Comparison of ENCODE assay signal across 17 cellular contexts in genomic region chr3:36416660-36417059, GRCh38. TPM values are rescaled to one million over a fixed set of nuclear protein-coding genes. Genes with fewer than 3 reads are reported as not detected.
DNase-seq lines count a peak whose midpoint lies in the region; ATAC-seq, FAIRE-seq and TF ChIP-seq lines count a peak whose summit lies in the region.
"Had no signal": no experiment of that assay in that cellular context is flagged by ENCODE, and none has a peak within 500 bp of the region (broad histone marks: within the 10 kb centered on the region; RNA-seq: fewer than 3 reads in every experiment).

No MANE protein-coding gene starts in this region.

- DNase-seq in DMS53 treated with DMSO at 0.1 percent for 48 hours (lab: John Stamatoyannopoulos, UW; ENCODE audit: unreplicated experiment) (peak; percentile 15), RCC 7860 (ENCODE audit: low spot score) (peak; percentile 26), fibroblast of the aortic adventitia (ENCODE audit: low read depth) (peak; percentile 12), myocyte (ENCODE audit: low read depth) (peak; percentile 5), AG08395 (ENCODE audit: low spot score) (no peak)
- DNase-seq in CD4-positive, alpha-beta T cell = no peak
- DNase-seq: ACHN; CD8-positive, alpha-beta T cell; DMS79; Kasumi-1; NCI-H1694 treated with DMSO at 0.1 percent for 48 hours; NCI-H2107; NCI-H2227 treated with DMSO at 0.1 percent for 48 hours; NCI-H748 treated with DMSO at 0.1 percent for 48 hours; Right ventricle myocardium superior had no signal

- no peak overlapping the region for H3K27ac Mint-ChIP-seq in CD4-positive, alpha-beta T cell
- H3K27ac Mint-ChIP-seq: CD8-positive, alpha-beta T cell had no signal

- CTCF ChIA-PET in CD4-positive, alpha-beta T cell (lab: Charles Lee) = no interaction called here

- H3K36me3 Mint-ChIP-seq in CD4-positive, alpha-beta T cell (ENCODE audit: low read depth) = no peaks in the 10 kb centered on the region
- H3K36me3 Mint-ChIP-seq: CD8-positive, alpha-beta T cell had no signal

- POLR2A ChIA-PET in CD4-positive, alpha-beta T cell (lab: Charles Lee) = no interaction called here

- H3K4me3 ChIP-seq in fibroblast of the aortic adventitia (ENCODE audit: low read depth, low read length) = no peak overlapping the region
- H3K4me3 ChIP-seq: BLaER1 treated with 17β-estradiol and CSF1 and Interleukin-3, amounts not matched to agents 10 nM and 100 nM had no signal

- H3K4me1 Mint-ChIP-seq in CD4-positive, alpha-beta T cell (ENCODE audit: low read depth) = no peaks in the 10 kb centered on the region

- intact Hi-C loops in CD4-positive, alpha-beta T cell (cut with DNase I, micrococcal nuclease) = no loop called here

- no peak for TF ChIP-seq CTCF in fibroblast of the aortic adventitia (IDR thresholded peaks at IDR 0.05; ENCODE audit: insufficient read depth, low read length)
- TF ChIP-seq CTCF in CD4-positive, alpha-beta T cell (IDR thresholded peaks at IDR 0.05) = no peak

- no peak overlapping the region for H3K4me3 Mint-ChIP-seq in CD4-positive, alpha-beta T cell
- H3K4me3 Mint-ChIP-seq: CD8-positive, alpha-beta T cell had no signal

- no peaks in the 10 kb centered on the region for H3K9me3 ChIP-seq in CD4-positive, alpha-beta T cell (ENCODE audit: control insufficient read depth, low read length)

- H3K27me3 Mint-ChIP-seq in CD4-positive, alpha-beta T cell = peaks cover 5% of the 10 kb centered on the region

- H3K27me3 ChIP-seq in CD4-positive, alpha-beta T cell (ENCODE audit: control insufficient read depth, insufficient read depth, low read length) = no peaks in the 10 kb centered on the region
- H3K27me3 ChIP-seq: BLaER1 treated with 17β-estradiol and CSF1 and Interleukin-3, amounts not matched to agents 10 nM and 100 nM had no signal

- peaks cover 2% of the 10 kb centered on the region for H3K9me3 Mint-ChIP-seq in CD4-positive, alpha-beta T cell

- FAIRE-seq in RCC 7860 (lab: Jason Lieb, UNC) = peak; percentile 47

- ATAC-seq in CD4-positive, alpha-beta T cell (ENCODE audit: poor library complexity) = no peak
- no peak for ATAC-seq in HG03045 (IDR thresholded peaks at IDR 0.05; ENCODE audit: unreplicated experiment)
- ATAC-seq: CD8-positive, alpha-beta T cell had no signal

- no peak overlapping the region for H3K27ac ChIP-seq in CD4-positive, alpha-beta T cell (ENCODE audit: low read depth, low read length)
- H3K27ac ChIP-seq: BLaER1 treated with 17β-estradiol and CSF1 and Interleukin-3, amounts not matched to agents 10 nM and 100 nM had no signal

RNA-seq across cellular contexts. Expression of gene STAC, which starts 36.4 kb away (rescaled TPM):
- total RNA-seq in fibroblast of the aortic adventitia (ENCODE audit: low replicate concordance) (2.1 and 14.8 TPM in 2 replicates), myocyte (0.21 and 0.32 TPM in 2 replicates)
- polyA plus RNA-seq in myocyte (2012) = 0.33 TPM
- total RNA-seq in CD4-positive, alpha-beta T cell = not detected
- total RNA-seq: CD8-positive, alpha-beta T cell had no signal

Comparison
In these comparisons a context has a peak if more than half of its experiments do, and no peak if none do; other contexts are left out.
1. DNase-seq: peak in DMS53 treated with DMSO at 0.1 percent for 48 hours (single experiment), RCC 7860 (single experiment), fibroblast of the aortic adventitia (single experiment) and myocyte (single experiment); none in CD4-positive, alpha-beta T cell (0 of 10) and AG08395 (single experiment).